ENCODE assay signal across 8 cellular contexts in the genomic region with DNA sequence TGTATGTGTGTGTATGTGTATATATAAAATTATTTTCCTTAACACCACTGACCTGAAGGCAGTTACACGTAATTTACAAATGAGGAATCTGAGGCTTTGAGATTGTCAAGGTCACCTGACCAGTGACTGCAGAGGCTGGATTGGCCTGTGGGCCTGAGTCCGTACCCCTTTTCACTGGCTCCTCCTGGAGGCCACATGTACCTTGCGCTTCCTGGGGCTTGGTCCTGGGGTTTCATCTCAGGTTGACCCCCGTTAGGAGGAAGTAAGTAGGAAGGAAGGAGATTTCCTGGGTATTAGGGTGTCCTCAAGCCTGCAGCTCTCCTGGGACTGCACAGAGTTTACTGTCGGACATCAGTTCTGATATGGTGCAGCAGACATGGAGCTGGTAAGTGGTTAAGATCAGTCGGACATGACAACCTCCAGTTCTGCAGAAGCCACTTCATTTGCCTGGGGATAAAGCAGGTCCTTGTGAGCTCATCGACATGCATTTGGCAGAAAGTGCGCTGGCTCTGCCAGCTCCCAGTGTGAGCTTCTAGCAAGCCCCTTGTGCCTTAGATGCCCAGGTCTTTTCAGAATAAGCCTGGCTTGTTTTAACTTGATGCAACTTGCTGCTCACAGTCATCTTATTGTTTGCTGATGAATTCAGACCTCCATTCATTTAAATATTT. TPM values are rescaled to one million over a fixed set of nuclear protein-coding genes. Genes with fewer than 3 reads are reported as not detected.
DNase-seq lines count a peak whose midpoint lies in the region; ATAC-seq, FAIRE-seq and TF ChIP-seq lines count a peak whose summit lies in the region.

No MANE protein-coding gene starts in this region.

- H3K9me3 ChIP-seq in astrocyte (ENCODE audit: insufficient read depth, low read depth, low read length): no peaks in the 10 kb centered on the region
- H3K9me3 ChIP-seq in liver (ENCODE audit: control insufficient read depth in 4 of 4, low read length in 3 of 4): no peaks in the 10 kb centered on the region

- no peak overlapping the region for H3K27ac Mint-ChIP-seq in astrocyte (ENCODE audit: unreplicated experiment)

- no peak overlapping the region for H2AFZ ChIP-seq in astrocyte (ENCODE audit: low read depth, low read length)

- H3K36me3 Mint-ChIP-seq in astrocyte (ENCODE audit: low read depth, unreplicated experiment): peaks cover 8% of the 10 kb centered on the region

- H3K4me3 Mint-ChIP-seq in astrocyte (ENCODE audit: unreplicated experiment): no peak overlapping the region

- ATAC-seq in GM19043 (IDR thresholded peaks at IDR 0.05; ENCODE audit: low read depth, unreplicated experiment): peak; percentile 80
- ATAC-seq in HG03342 (IDR thresholded peaks at IDR 0.05; ENCODE audit: unreplicated experiment): peak; percentile 83
- no peak for ATAC-seq in GM18520 (IDR thresholded peaks at IDR 0.05; ENCODE audit: unreplicated experiment)
- ATAC-seq in GM18858 (IDR thresholded peaks at IDR 0.05; ENCODE audit: unreplicated experiment): no peak

- peaks cover 44% of the 10 kb centered on the region for H4K20me1 ChIP-seq in astrocyte (ENCODE audit: insufficient read depth, low read length)

- DNase-seq in astrocyte (ENCODE audit: low read depth) (no peak), NCI-H226 (no peak)
- DNase-seq in activated naive CD4-positive, alpha-beta T cell treated with anti-CD3 and anti-CD28 coated beads, Interleukin-2, amount 50 U/mL, for 16 hours: no peak

- H3K27ac ChIP-seq in astrocyte (ENCODE audit: low read depth, low read length) (no peak overlapping the region), liver (ENCODE audit: low read depth in 1 of 2, low read length in 2 of 2) (no peak overlapping the region)

- no peak overlapping the region for H3K4me2 ChIP-seq in astrocyte (ENCODE audit: low read length)

- no peak overlapping the region for H3K9ac ChIP-seq in astrocyte (ENCODE audit: low read length)
- H3K9ac ChIP-seq in liver (ENCODE audit: low read depth in 1 of 2, low read length in 2 of 2): no peak overlapping the region

- WGBS in liver: 74% methylated on average over 8 of the region's 8 CpGs

- H3K27me3 ChIP-seq in astrocyte (ENCODE audit: insufficient read depth, low read length) (no peaks in the 10 kb centered on the region), liver (ENCODE audit: control insufficient read depth in 4 of 4, insufficient read depth in 4 of 4, low read length in 3 of 4) (no peaks in the 10 kb centered on the region)

- H3K36me3 ChIP-seq in astrocyte (ENCODE audit: insufficient read depth, low read length): no peaks in the 10 kb centered on the region
- no peaks in the 10 kb centered on the region for H3K36me3 ChIP-seq in liver (ENCODE audit: control insufficient read depth in 4 of 4, insufficient read depth in 3 of 4, low read depth in 1 of 4, low read length in 3 of 4)

- no peaks in the 10 kb centered on the region for H3K4me1 Mint-ChIP-seq in astrocyte (ENCODE audit: low read depth, unreplicated experiment)

- H3K79me2 ChIP-seq in astrocyte (ENCODE audit: insufficient read depth, low read length): peaks cover 2% of the 10 kb centered on the region

- H3K4me1 ChIP-seq in astrocyte (ENCODE audit: insufficient read depth, low read length): peaks cover 3% of the 10 kb centered on the region
- H3K4me1 ChIP-seq in liver (ENCODE audit: control insufficient read depth in 4 of 4, insufficient read depth in 4 of 4, low read length in 3 of 4): peaks cover 0 to 4% (median under 1%) of the 10 kb centered on the region in 4 donors

- H3K9me3 Mint-ChIP-seq in astrocyte (ENCODE audit: unreplicated experiment): no peaks in the 10 kb centered on the region

- no peak overlapping the region for H3K4me3 ChIP-seq in astrocyte (ENCODE audit: insufficient read depth, low read depth, low read length)
- no peak overlapping the region for H3K4me3 ChIP-seq in liver (ENCODE audit: low read depth in 1 of 3, low read length in 3 of 3)

- TF ChIP-seq RAD21 in liver (IDR thresholded peaks at IDR 0.05): peak; percentile 50 to 69

- no peaks in the 10 kb centered on the region for H3K27me3 Mint-ChIP-seq in astrocyte (ENCODE audit: low read depth, unreplicated experiment)

- FAIRE-seq in astrocyte (lab: Jason Lieb, UNC): peak; percentile 50

- TF ChIP-seq CTCF in astrocyte (IDR thresholded peaks at IDR 0.05; ENCODE audit: insufficient read depth, low read depth, low read length) (no peak), liver (IDR thresholded peaks at IDR 0.05; ENCODE audit: low read depth, low read length, missing input control) (peak; percentile 10)

TF ChIP-seq in liver, 16 proteins besides CTCF, POLR2A, EP300 and RAD21:
- TF ChIP-seq RXRA (IDR thresholded peaks at IDR 0.05): no peak
- no peak for TF ChIP-seq HNF4A (conservative IDR thresholded peaks at IDR 0.05)
- TF ChIP-seq, protein P1, sequence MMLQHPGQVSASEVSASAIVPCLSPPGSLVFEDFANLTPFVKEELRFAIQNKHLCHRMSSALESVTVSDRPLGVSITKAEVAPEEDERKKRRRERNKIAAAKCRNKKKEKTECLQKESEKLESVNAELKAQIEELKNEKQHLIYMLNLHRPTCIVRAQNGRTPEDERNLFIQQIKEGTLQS (IDR thresholded peaks at IDR 0.05): no peak
- TF ChIP-seq FOXA2 (IDR thresholded peaks at IDR 0.05): no peak
- TF ChIP-seq HNF4G (IDR thresholded peaks at IDR 0.05): no peak
- TF ChIP-seq NR2F2 (IDR thresholded peaks at IDR 0.05): no peak
- TF ChIP-seq, protein P2, sequence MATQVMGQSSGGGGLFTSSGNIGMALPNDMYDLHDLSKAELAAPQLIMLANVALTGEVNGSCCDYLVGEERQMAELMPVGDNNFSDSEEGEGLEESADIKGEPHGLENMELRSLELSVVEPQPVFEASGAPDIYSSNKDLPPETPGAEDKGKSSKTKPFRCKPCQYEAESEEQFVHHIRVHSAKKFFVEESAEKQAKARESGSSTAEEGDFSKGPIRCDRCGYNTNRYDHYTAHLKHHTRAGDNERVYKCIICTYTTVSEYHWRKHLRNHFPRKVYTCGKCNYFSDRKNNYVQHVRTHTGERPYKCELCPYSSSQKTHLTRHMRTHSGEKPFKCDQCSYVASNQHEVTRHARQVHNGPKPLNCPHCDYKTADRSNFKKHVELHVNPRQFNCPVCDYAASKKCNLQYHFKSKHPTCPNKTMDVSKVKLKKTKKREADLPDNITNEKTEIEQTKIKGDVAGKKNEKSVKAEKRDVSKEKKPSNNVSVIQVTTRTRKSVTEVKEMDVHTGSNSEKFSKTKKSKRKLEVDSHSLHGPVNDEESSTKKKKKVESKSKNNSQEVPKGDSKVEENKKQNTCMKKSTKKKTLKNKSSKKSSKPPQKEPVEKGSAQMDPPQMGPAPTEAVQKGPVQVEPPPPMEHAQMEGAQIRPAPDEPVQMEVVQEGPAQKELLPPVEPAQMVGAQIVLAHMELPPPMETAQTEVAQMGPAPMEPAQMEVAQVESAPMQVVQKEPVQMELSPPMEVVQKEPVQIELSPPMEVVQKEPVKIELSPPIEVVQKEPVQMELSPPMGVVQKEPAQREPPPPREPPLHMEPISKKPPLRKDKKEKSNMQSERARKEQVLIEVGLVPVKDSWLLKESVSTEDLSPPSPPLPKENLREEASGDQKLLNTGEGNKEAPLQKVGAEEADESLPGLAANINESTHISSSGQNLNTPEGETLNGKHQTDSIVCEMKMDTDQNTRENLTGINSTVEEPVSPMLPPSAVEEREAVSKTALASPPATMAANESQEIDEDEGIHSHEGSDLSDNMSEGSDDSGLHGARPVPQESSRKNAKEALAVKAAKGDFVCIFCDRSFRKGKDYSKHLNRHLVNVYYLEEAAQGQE (IDR thresholded peaks at IDR 0.05): no peak
- TF ChIP-seq SP1 (IDR thresholded peaks at IDR 0.05): no peak
- TF ChIP-seq, protein P3, sequence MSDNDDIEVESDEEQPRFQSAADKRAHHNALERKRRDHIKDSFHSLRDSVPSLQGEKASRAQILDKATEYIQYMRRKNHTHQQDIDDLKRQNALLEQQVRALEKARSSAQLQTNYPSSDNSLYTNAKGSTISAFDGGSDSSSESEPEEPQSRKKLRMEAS (IDR thresholded peaks at IDR 0.05): no peak
- TF ChIP-seq TAF1 (conservative IDR thresholded peaks at IDR 0.05): no peak
- no peak for TF ChIP-seq GABPA (IDR thresholded peaks at IDR 0.05 in 1 of 2, conservative IDR thresholded peaks at IDR 0.05 in 1 of 2)
- TF ChIP-seq, protein P4, sequence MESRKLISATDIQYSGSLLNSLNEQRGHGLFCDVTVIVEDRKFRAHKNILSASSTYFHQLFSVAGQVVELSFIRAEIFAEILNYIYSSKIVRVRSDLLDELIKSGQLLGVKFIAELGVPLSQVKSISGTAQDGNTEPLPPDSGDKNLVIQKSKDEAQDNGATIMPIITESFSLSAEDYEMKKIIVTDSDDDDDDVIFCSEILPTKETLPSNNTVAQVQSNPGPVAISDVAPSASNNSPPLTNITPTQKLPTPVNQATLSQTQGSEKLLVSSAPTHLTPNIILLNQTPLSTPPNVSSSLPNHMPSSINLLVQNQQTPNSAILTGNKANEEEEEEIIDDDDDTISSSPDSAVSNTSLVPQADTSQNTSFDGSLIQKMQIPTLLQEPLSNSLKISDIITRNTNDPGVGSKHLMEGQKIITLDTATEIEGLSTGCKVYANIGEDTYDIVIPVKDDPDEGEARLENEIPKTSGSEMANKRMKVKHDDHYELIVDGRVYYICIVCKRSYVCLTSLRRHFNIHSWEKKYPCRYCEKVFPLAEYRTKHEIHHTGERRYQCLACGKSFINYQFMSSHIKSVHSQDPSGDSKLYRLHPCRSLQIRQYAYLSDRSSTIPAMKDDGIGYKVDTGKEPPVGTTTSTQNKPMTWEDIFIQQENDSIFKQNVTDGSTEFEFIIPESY (IDR thresholded peaks at IDR 0.05): no peak

RNA-seq across cellular contexts. Expression of a gene that starts 36.6 kb away (rescaled TPM):
- 12.2 and 14.1 TPM in 2 replicates for total RNA-seq in astrocyte
- total RNA-seq in liver: 10 to 100 TPM in 1 of 2 donors, 1 to 10 TPM in 1; 7.4 to 18.4 TPM
- polyA plus RNA-seq in liver: 10 to 100 TPM in 1 of 2 donors, 1 to 10 TPM in 1; 4.5 to 13.7 TPM

Comparison
In these comparisons a context has a peak if more than half of its experiments do, and no peak if none do; other contexts are left out.
1. ATAC-seq: peak in GM19043 (single experiment) and HG03342 (single experiment); none in GM18520 (single experiment) and GM18858 (single experiment).